ENCODE assay signal across 8 cellular contexts in genomic region chrX:2627272-2627867, GRCh38.
A peak's percentile ranks its signal among the peaks of the same experiment; 100 is the strongest.
DNase-seq lines count a peak whose midpoint lies in the region; ATAC-seq, FAIRE-seq and TF ChIP-seq lines count a peak whose summit lies in the region.

No MANE protein-coding gene starts in this region.

- H3K4me1 ChIP-seq in adipocyte (ENCODE audit: control insufficient read depth, insufficient read depth, low read length): no peaks in the 10 kb centered on the region

- no peak overlapping the region for H3K4me3 ChIP-seq in adipocyte (ENCODE audit: low read length)

- peak; percentile 26 for DNase-seq in CD1c-positive myeloid dendritic cell (ENCODE audit: extremely low spot score)
- DNase-seq in adipocyte (ENCODE audit: low read depth): peak; percentile 40
- DNase-seq in left lobe of liver (ENCODE audit: low spot score): no peak
- peak; percentile 3 for DNase-seq in urothelium cell line (ENCODE audit: low spot score)
- no peak for DNase-seq in NCI-H1092 (lab: John Stamatoyannopoulos, UW)
- DNase-seq in SIG-M5 (lab: John Stamatoyannopoulos, UW): no peak

- H3K36me3 ChIP-seq in adipocyte (ENCODE audit: control insufficient read depth, insufficient read depth, low read length, severe bottlenecking): peaks cover 24% of the 10 kb centered on the region

- H3K9me3 ChIP-seq in adipocyte (ENCODE audit: control insufficient read depth, low read length): peaks cover 9% of the 10 kb centered on the region

- no peak for FAIRE-seq in urothelium cell line (lab: Jason Lieb, UNC)

- ATAC-seq in GM21390 (IDR thresholded peaks at IDR 0.05; ENCODE audit: unreplicated experiment) (peak; percentile 59), left lobe of liver (peak; percentile 92)

- no peaks in the 10 kb centered on the region for H3K27me3 ChIP-seq in adipocyte (replicated peaks; ENCODE audit: control insufficient read depth, insufficient read depth, low read length)

- TF ChIP-seq CTCF in LNCAP (IDR thresholded peaks at IDR 0.05): peak; percentile 50

- no peak overlapping the region for H3K9ac ChIP-seq in adipocyte (ENCODE audit: low read length)

Comparison
In these comparisons a context has a peak if more than half of its experiments do, and no peak if none do; other contexts are left out.
1. DNase-seq: peak in CD1c-positive myeloid dendritic cell (single experiment), adipocyte (single experiment) and urothelium cell line (single experiment); none in left lobe of liver (single experiment), NCI-H1092 (single experiment) and SIG-M5 (single experiment).